In genomic region chr5:131271888-131272287, GRCh38 we compare ENCODE assay signal across 8 cellular contexts. TPM values are rescaled to one million over a fixed set of nuclear protein-coding genes. Genes with fewer than 3 reads are reported as not detected.
DNase-seq lines count a peak whose midpoint lies in the region; ATAC-seq and TF ChIP-seq lines count a peak whose summit lies in the region.
"Not testable (repeated sequence)": the region's sequence is repeated elsewhere in the genome, so short reads cannot be mapped to it uniquely, and the experiment has no call there.

No MANE protein-coding gene starts in this region.

- H3K79me2 ChIP-seq in Loucy (ENCODE audit: insufficient read depth, low read length), result peaks cover 93% of the 10 kb centered on the region

- not testable (repeated sequence) for H3K36me3 ChIP-seq in Loucy (ENCODE audit: insufficient read depth, low read length); mucosa of descending colon (ENCODE audit: low read depth)

- H3K9me3 Mint-ChIP-seq in CD14-positive monocyte; activated T-cell treated with anti-CD3 and anti-CD28 coated beads, Interleukin-2, amount 50 U/mL, for 4 hours; activated naive CD8-positive, alpha-beta T cell treated with anti-CD3 and anti-CD28 coated beads, Interleukin-2, amount 50 U/mL, for 24 hours: not testable (repeated sequence)

- H3K27me3 ChIP-seq in Loucy (ENCODE audit: insufficient read depth, low read length, poor library complexity, severe bottlenecking), result not testable (repeated sequence)

- H3K27ac Mint-ChIP-seq in CD14-positive monocyte, result peak overlapping the region; percentile 61 to 94 (median 86)
- peak overlapping the region; percentile 98 for H3K27ac Mint-ChIP-seq in T-helper 17 cell
- peak overlapping the region; percentile 98 for H3K27ac Mint-ChIP-seq in activated naive CD8-positive, alpha-beta T cell treated with anti-CD3 and anti-CD28 coated beads, Interleukin-2, amount 50 U/mL, for 24 hours

- H3K27me3 Mint-ChIP-seq in CD14-positive monocyte (ENCODE audit: low read depth in 3 of 3); T-helper 17 cell; activated T-cell treated with anti-CD3 and anti-CD28 coated beads, Interleukin-2, amount 50 U/mL, for 4 hours (ENCODE audit: low read depth); activated naive CD8-positive, alpha-beta T cell treated with anti-CD3 and anti-CD28 coated beads, Interleukin-2, amount 50 U/mL, for 24 hours: not testable (repeated sequence)

- peaks cover 28% of the 10 kb centered on the region for H3K4me1 ChIP-seq in Loucy (ENCODE audit: insufficient read depth, low read length, poor library complexity, severe bottlenecking)
- peaks cover 34% of the 10 kb centered on the region for H3K4me1 ChIP-seq in mucosa of descending colon (ENCODE audit: low read depth)

- intact Hi-C loops in CD14-positive monocyte (cut with micrococcal nuclease), result loop anchor here in 1 of 2 donors (10.0 kb wide), 2 partner anchors 47 to 113 kb away; no protein-coding TSS in a partner anchor
- intact Hi-C loops in mucosa of descending colon (cut with DNase I, micrococcal nuclease), result not testable (repeated sequence)

- not testable (repeated sequence) for DNase-seq in CD14-positive monocyte (ENCODE audit: low spot score); GM12864 (ENCODE audit: low read depth); T-helper 17 cell; activated T-cell treated with anti-CD3 and anti-CD28 coated beads, Interleukin-2, amount 50 U/mL, for 4 hours; activated naive CD8-positive, alpha-beta T cell treated with anti-CD3 and anti-CD28 coated beads, Interleukin-2, amount 50 U/mL, for 24 hours; mucosa of descending colon
- DNase-seq in stimulated activated CD8-positive, alpha-beta memory T cell treated with anti-CD3 and anti-CD28 coated beads, Interleukin-4, amount 100 ng/mL, for 48 hours, result peak; percentile 26

- H3K9me3 ChIP-seq in Loucy (ENCODE audit: insufficient read depth, low read depth, low read length); T-helper 17 cell (ENCODE audit: control insufficient read depth, low read length, poor library complexity, severe bottlenecking); mucosa of descending colon: not testable (repeated sequence)

- H2AFZ ChIP-seq in Loucy (ENCODE audit: low read length), result not testable (repeated sequence)

- H4K20me1 ChIP-seq in Loucy (ENCODE audit: insufficient read depth, low read length, poor library complexity, severe bottlenecking), result peaks cover 55% of the 10 kb centered on the region

- peaks cover 65% of the 10 kb centered on the region for H3K4me1 Mint-ChIP-seq in CD14-positive monocyte
- peaks cover 49% of the 10 kb centered on the region for H3K4me1 Mint-ChIP-seq in T-helper 17 cell
- H3K4me1 Mint-ChIP-seq in activated T-cell treated with anti-CD3 and anti-CD28 coated beads, Interleukin-2, amount 50 U/mL, for 4 hours (ENCODE audit: low read depth), result peaks cover 76% of the 10 kb centered on the region
- peaks cover 87% of the 10 kb centered on the region for H3K4me1 Mint-ChIP-seq in activated naive CD8-positive, alpha-beta T cell treated with anti-CD3 and anti-CD28 coated beads, Interleukin-2, amount 50 U/mL, for 24 hours

- not testable (repeated sequence) for H3K9ac ChIP-seq in Loucy (ENCODE audit: low read depth, low read length, poor library complexity, severe bottlenecking)

- not testable (repeated sequence) for ATAC-seq in T-helper 17 cell; activated T-cell treated with anti-CD3 and anti-CD28 coated beads, Interleukin-2, amount 50 U/mL, for 4 hours; activated naive CD8-positive, alpha-beta T cell treated with anti-CD3 and anti-CD28 coated beads, Interleukin-2, amount 50 U/mL, for 24 hours
- ATAC-seq in mucosa of descending colon, result peak; percentile 17

- H3K4me3 ChIP-seq in GM12864 (ENCODE audit: low read depth, low read length), result peak overlapping the region; percentile 53
- H3K4me3 ChIP-seq in Loucy (ENCODE audit: low read length, poor library complexity, severe bottlenecking); mucosa of descending colon: not testable (repeated sequence)

- H3K4me2 ChIP-seq in Loucy (ENCODE audit: low read depth, low read length, poor library complexity, severe bottlenecking), result peak overlapping the region; percentile 51

- H3K4me3 Mint-ChIP-seq in CD14-positive monocyte, result peak overlapping the region; percentile 49 to 72
- peak overlapping the region; percentile 94 for H3K4me3 Mint-ChIP-seq in T-helper 17 cell
- H3K4me3 Mint-ChIP-seq in activated T-cell treated with anti-CD3 and anti-CD28 coated beads, Interleukin-2, amount 50 U/mL, for 4 hours, result peak overlapping the region; percentile 81
- H3K4me3 Mint-ChIP-seq in activated naive CD8-positive, alpha-beta T cell treated with anti-CD3 and anti-CD28 coated beads, Interleukin-2, amount 50 U/mL, for 24 hours, result peak overlapping the region; percentile 85

- H3K9me2 ChIP-seq in Loucy (replicated peaks; ENCODE audit: low read depth, low read length), result not testable (repeated sequence)

- not testable (repeated sequence) for H3F3A ChIP-seq in Loucy (ENCODE audit: low read depth)

- TF ChIP-seq CTCF in CD14-positive monocyte (IDR thresholded peaks at IDR 0.05); GM12864 (IDR thresholded peaks at IDR 0.05; ENCODE audit: low read depth, low read length, missing control alignments); Loucy (conservative IDR thresholded peaks at IDR 0.05; ENCODE audit: low read length); mucosa of descending colon (IDR thresholded peaks at IDR 0.05): not testable (repeated sequence)

- H3K36me3 Mint-ChIP-seq in CD14-positive monocyte (peaks cover 12 to 17% of the 10 kb centered on the region in 2 donors), T-helper 17 cell (ENCODE audit: low read depth) (peaks cover 10% of the 10 kb centered on the region)
- peaks cover 18% of the 10 kb centered on the region for H3K36me3 Mint-ChIP-seq in activated T-cell treated with anti-CD3 and anti-CD28 coated beads, Interleukin-2, amount 50 U/mL, for 4 hours (ENCODE audit: insufficient read depth)
- H3K36me3 Mint-ChIP-seq in activated naive CD8-positive, alpha-beta T cell treated with anti-CD3 and anti-CD28 coated beads, Interleukin-2, amount 50 U/mL, for 24 hours (ENCODE audit: low read depth), result peaks cover 12% of the 10 kb centered on the region

RNA-seq across cellular contexts. Expression of gene CDC42SE2, which starts 8.0 kb away (rescaled TPM):
- polyA plus RNA-seq in CD14-positive monocyte, result 100 to 1,000 TPM in 1 of 2 donors, 10 to 100 TPM in 1; 92.6 to 135 TPM
- total RNA-seq in T-helper 17 cell, result 100 to 1,000 TPM; 215 to 245 TPM
- total RNA-seq in activated T-cell treated with anti-CD3 and anti-CD28 coated beads, Interleukin-2, amount 50 U/mL, for 4 hours, result 100 to 1,000 TPM in 1 of 3 donors, 10 to 100 TPM in 2; 89.3 to 103 (median 97.5) TPM
- total RNA-seq in mucosa of descending colon, result 100 to 1,000 TPM in 2 of 3 donors, 10 to 100 TPM in 1; 60.5 to 116 (median 101) TPM
